ENCODE assay signal across 20 cellular contexts in the genomic region with DNA sequence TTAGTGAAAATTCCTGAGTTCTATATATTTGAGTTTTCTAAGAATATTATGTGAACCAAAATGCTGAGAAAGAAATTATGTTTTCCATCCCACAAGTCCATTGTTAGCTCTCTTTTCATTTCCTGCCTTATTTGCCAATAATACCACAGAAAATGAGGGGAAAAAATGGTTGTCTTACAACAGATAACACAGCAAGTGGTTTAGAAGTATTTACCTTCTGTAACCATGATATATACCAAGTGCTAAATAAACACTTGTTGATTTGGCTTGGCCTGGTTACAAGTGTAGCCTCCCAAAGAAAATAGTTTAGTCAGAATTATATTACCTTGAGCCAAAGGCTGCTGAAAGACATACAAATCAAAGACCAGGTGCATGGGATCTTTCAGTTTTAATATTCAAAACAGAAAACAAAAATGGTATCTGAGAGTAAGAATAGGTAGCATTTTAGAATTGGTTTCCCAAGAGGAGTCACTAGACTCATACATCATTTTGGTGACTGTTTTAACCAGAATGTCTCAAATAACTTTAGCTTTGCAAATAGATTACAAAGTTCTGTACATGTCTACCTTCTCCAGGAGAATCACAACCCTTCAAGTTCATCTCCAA.
"Had no signal": no experiment of that assay in that cellular context is flagged by ENCODE, and none has a peak within 500 bp of the region (broad histone marks: within the 10 kb centered on the region; RNA-seq: fewer than 3 reads in every experiment).

No MANE protein-coding gene starts in this region.

- H3K27ac Mint-ChIP-seq: activated B cell treated with CpG ODN at 0.5 μM for 24 hours; activated CD4-positive, alpha-beta T cell treated with anti-CD3 and anti-CD28 coated beads for 36 hours; activated naive CD8-positive, alpha-beta T cell treated with anti-CD3 and anti-CD28 coated beads, Interleukin-2, amount 10 ng/mL, durations not matched to agents 7 days and 5 days; activated T-cell treated with anti-CD3 and anti-CD28 coated beads, Interleukin-2, amount 50 U/mL, for 24 hours; activated T-helper 2 cell treated with anti-CD3 and anti-CD28 coated beads, Interferon-gamma antibody, Interleukin-2, Interleukin-4, amounts not matched to agents 10 μg/mL and 5 μg/mL and 100 μg/mL, durations not matched to agents 14 hours and 24 hours and 36 hours; naive B cell had no signal

- H3K36me3 Mint-ChIP-seq: activated naive CD8-positive, alpha-beta T cell treated with anti-CD3 and anti-CD28 coated beads, Interleukin-2, amount 10 ng/mL, durations not matched to agents 7 days and 5 days; naive B cell had no signal

- H3K4me1 ChIP-seq: lower lobe of right lung, parathyroid adenoma, upper lobe of right lung had no signal

- DNase-seq: activated B cell treated with CpG ODN at 0.5 μM for 24 hours; activated CD4-positive, alpha-beta T cell treated with anti-CD3 and anti-CD28 coated beads for 36 hours; activated CD4-positive, alpha-beta T cell treated with anti-CD3 and anti-CD28 coated beads, Interleukin-2, amount 50 U/mL, for 4 hours; activated CD8-positive, alpha-beta memory T cell treated with anti-CD3 and anti-CD28 coated beads for 24 hours; activated CD8-positive, alpha-beta memory T cell treated with anti-CD3 and anti-CD28 coated beads, Interleukin-2, amount 50 U/mL, for 4 hours; activated naive CD4-positive, alpha-beta T cell treated with Interleukin-2 at 50 U/mL for 16 hours; activated naive CD8-positive, alpha-beta T cell treated with anti-CD3 and anti-CD28 coated beads, Interleukin-2, amount 10 ng/mL, durations not matched to agents 7 days and 5 days; activated T-cell treated with anti-CD3 and anti-CD28 coated beads, Interleukin-2, amount 50 U/mL, for 24 hours; amniotic stem cell; cortex of kidney; kidney; lower lobe of right lung; naive B cell; nucleus accumbens; stimulated activated CD4-positive, alpha-beta T cell treated with anti-CD3 and anti-CD28 coated beads, Interleukin-4, amount 100 ng/mL, for 24 hours; stimulated activated naive CD4-positive, alpha-beta T cell treated with Interleukin-2 at 50 U/mL for 16 hours; upper lobe of right lung had no signal

- H3K9me3 Mint-ChIP-seq: activated T-helper 2 cell treated with anti-CD3 and anti-CD28 coated beads, Interferon-gamma antibody, Interleukin-2, Interleukin-4, amounts not matched to agents 10 μg/mL and 5 μg/mL and 100 μg/mL, durations not matched to agents 14 hours and 24 hours and 36 hours had no signal

- H3K4me3 Mint-ChIP-seq: activated B cell treated with CpG ODN at 0.5 μM for 24 hours; activated CD4-positive, alpha-beta T cell treated with anti-CD3 and anti-CD28 coated beads for 36 hours; activated naive CD8-positive, alpha-beta T cell treated with anti-CD3 and anti-CD28 coated beads, Interleukin-2, amount 10 ng/mL, durations not matched to agents 7 days and 5 days; activated T-cell treated with anti-CD3 and anti-CD28 coated beads, Interleukin-2, amount 50 U/mL, for 24 hours; naive B cell had no signal

- ATAC-seq: activated CD4-positive, alpha-beta T cell treated with anti-CD3 and anti-CD28 coated beads for 36 hours had no signal

- H3K36me3 ChIP-seq: lower lobe of right lung, upper lobe of right lung had no signal

- H3K27me3 Mint-ChIP-seq: activated naive CD8-positive, alpha-beta T cell treated with anti-CD3 and anti-CD28 coated beads, Interleukin-2, amount 10 ng/mL, durations not matched to agents 7 days and 5 days had no signal

- H3K27ac ChIP-seq: epithelial cell of prostate, lower lobe of right lung, parathyroid adenoma, upper lobe of right lung had no signal

- H3K4me1 Mint-ChIP-seq: activated B cell treated with CpG ODN at 0.5 μM for 24 hours; activated CD4-positive, alpha-beta T cell treated with anti-CD3 and anti-CD28 coated beads for 36 hours; activated naive CD8-positive, alpha-beta T cell treated with anti-CD3 and anti-CD28 coated beads, Interleukin-2, amount 10 ng/mL, durations not matched to agents 7 days and 5 days; naive B cell had no signal

- H3K27me3 ChIP-seq: upper lobe of right lung had no signal

- H3K9ac ChIP-seq: parathyroid adenoma had no signal

- H3K4me3 ChIP-seq: lower lobe of right lung, upper lobe of right lung had no signal
